Comparison of ENCODE assay signal across 8 cellular contexts in genomic region chr1:234963904-234964702, GRCh38.
DNase-seq lines count a peak whose midpoint lies in the region; ATAC-seq and TF ChIP-seq lines count a peak whose summit lies in the region.

No MANE protein-coding gene starts in this region.

- peaks cover 44 to 50% of the 10 kb centered on the region in 2 donors for H3K4me1 Mint-ChIP-seq in effector memory CD8-positive, alpha-beta T cell (ENCODE audit: low read depth in 2 of 2)
- peaks cover 75% of the 10 kb centered on the region for H3K4me1 Mint-ChIP-seq in nephron

- H3K79me2 ChIP-seq in ACC112 (ENCODE audit: control insufficient read depth, insufficient read depth, low read length, unreplicated experiment) = no peaks in the 10 kb centered on the region
- no peaks in the 10 kb centered on the region for H3K79me2 ChIP-seq in OCI-LY1 (ENCODE audit: insufficient read depth, low read length)

- H3K4me1 ChIP-seq in ACC112 (ENCODE audit: control insufficient read depth, insufficient read depth, low read length, unreplicated experiment) = peaks cover 53% of the 10 kb centered on the region
- peaks cover 74% of the 10 kb centered on the region for H3K4me1 ChIP-seq in OCI-LY1 (ENCODE audit: insufficient read depth, low read length, severe bottlenecking)

- peak overlapping the region; percentile 91 to 95 for H3K27ac Mint-ChIP-seq in effector memory CD8-positive, alpha-beta T cell
- H3K27ac Mint-ChIP-seq in nephron = peak overlapping the region; percentile 90 to 96 (median 92)

- H3K9ac ChIP-seq in OCI-LY1 (ENCODE audit: low read length) = peak overlapping the region; percentile 61

- H3K27me3 ChIP-seq in ACC112 (ENCODE audit: insufficient read depth, low read length) (no peaks in the 10 kb centered on the region), OCI-LY1 (ENCODE audit: insufficient read depth, low read length) (no peaks in the 10 kb centered on the region)

- H3K27me3 Mint-ChIP-seq in effector memory CD8-positive, alpha-beta T cell = no peaks in the 10 kb centered on the region
- no peaks in the 10 kb centered on the region for H3K27me3 Mint-ChIP-seq in nephron (ENCODE audit: low read depth)

- no peaks in the 10 kb centered on the region for H3K9me2 ChIP-seq in OCI-LY1 (ENCODE audit: low read depth, low read length)

- no peak for TF ChIP-seq CTCF in OCI-LY1 (IDR thresholded peaks at IDR 0.05; ENCODE audit: low read length)
- no peak for TF ChIP-seq CTCF in nephron (IDR thresholded peaks at IDR 0.05; ENCODE audit: unreplicated experiment in 3 of 3)

- H3K36me3 ChIP-seq in ACC112 (ENCODE audit: insufficient read depth, low read length) (no peaks in the 10 kb centered on the region), OCI-LY1 (ENCODE audit: insufficient read depth, low read length) (no peaks in the 10 kb centered on the region)

- peaks cover 12% of the 10 kb centered on the region for H3F3A ChIP-seq in OCI-LY1 (ENCODE audit: insufficient read depth, low read length)

- H3K4me3 Mint-ChIP-seq in effector memory CD8-positive, alpha-beta T cell = peak overlapping the region; percentile 66 to 72
- H3K4me3 Mint-ChIP-seq in nephron = peak overlapping the region in 2 of 3 experiments; percentile 46 to 47

- H3K9me3 ChIP-seq in OCI-LY1 (ENCODE audit: low read length) = no peaks in the 10 kb centered on the region

- DNase-seq in effector memory CD8-positive, alpha-beta T cell = no peak
- no peak for DNase-seq in AML-193 (lab: John Stamatoyannopoulos, UW)
- no peak for DNase-seq in NCI-H2171 treated with DMSO at 0.1 percent for 48 hours (lab: John Stamatoyannopoulos, UW)
- no peak for DNase-seq in middle frontal gyrus (ENCODE audit: extremely low spot score, low spot score)

- peaks cover 11% of the 10 kb centered on the region for H3K36me3 Mint-ChIP-seq in effector memory CD8-positive, alpha-beta T cell (ENCODE audit: insufficient read depth)
- H3K36me3 Mint-ChIP-seq in nephron (ENCODE audit: low read depth) = no peaks in the 10 kb centered on the region

- H4K20me1 ChIP-seq in OCI-LY1 (ENCODE audit: insufficient read depth, low read length) = no peaks in the 10 kb centered on the region

- no peak for ATAC-seq in effector memory CD8-positive, alpha-beta T cell (replicated peaks)
- no peak for ATAC-seq in HG03565 (IDR thresholded peaks at IDR 0.05; ENCODE audit: unreplicated experiment)

- H3K27ac ChIP-seq in ACC112 (ENCODE audit: low read depth, low read length) (peak overlapping the region; percentile 99), OCI-LY1 (ENCODE audit: low read depth, low read length, poor library complexity, severe bottlenecking) (peak overlapping the region; percentile 95)

- peak overlapping the region; percentile 56 for H3K4me2 ChIP-seq in OCI-LY1 (ENCODE audit: low read length)

- H3K9me3 Mint-ChIP-seq in effector memory CD8-positive, alpha-beta T cell = no peaks in the 10 kb centered on the region
- H3K9me3 Mint-ChIP-seq in nephron = no peaks in the 10 kb centered on the region

- H2AFZ ChIP-seq in ACC112 (ENCODE audit: low read length, unreplicated experiment) = peak overlapping the region; percentile 69
- H2AFZ ChIP-seq in OCI-LY1 (ENCODE audit: low read length) = no peak overlapping the region

- H3K4me3 ChIP-seq in ACC112 (ENCODE audit: low read depth, low read length) = peak overlapping the region; percentile 3; the same call in 1 of the 2 replicates
- peak overlapping the region; percentile 22 for H3K4me3 ChIP-seq in OCI-LY1 (ENCODE audit: low read depth, low read length, poor library complexity, severe bottlenecking)
